In genomic region chr14:42921876-42922275, GRCh38 we compare ENCODE assay signal across 28 cellular contexts.
"Had no signal": no experiment of that assay in that cellular context is flagged by ENCODE, and none has a peak within 500 bp of the region (broad histone marks: within the 10 kb centered on the region; RNA-seq: fewer than 3 reads in every experiment).

No MANE protein-coding gene starts in this region.

- H3K36me3 ChIP-seq: left ventricle myocardium inferior, ovary, right atrium auricular region, right lobe of liver, tibial artery, upper lobe of right lung, uterus had no signal

- H3K27me3 ChIP-seq: ovary, right atrium auricular region, right lobe of liver, testis, tibial artery, upper lobe of right lung, uterus had no signal

- H3K4me3 Mint-ChIP-seq: immature natural killer cell; mesothelial cell of epicardium; naive thymus-derived CD4-positive, alpha-beta T cell; natural killer cell treated with Interleukin-12 subunit alpha and Interleukin-12 subunit beta and Interleukin-15 and Interleukin-18, amount 100 ng/mL, for 72 hours; stimulated activated memory B cell treated with anti-CD40 and anti-IgM and Interleukin-4, amounts not matched to agents 10 μg/mL and 1 μg/mL and 100 μg/mL, for 72 hours; stimulated activated naive CD8-positive, alpha-beta T cell treated with anti-CD3 and anti-CD28 coated beads, Interleukin-15, amount 100 ng/mL, for 72 hours had no signal

- H3K4me1 ChIP-seq: left ventricle myocardium inferior, right atrium auricular region, right lobe of liver, testis, tibial artery, upper lobe of right lung, uterus had no signal

- H3K27me3 Mint-ChIP-seq: naive thymus-derived CD4-positive, alpha-beta T cell; natural killer cell treated with Interleukin-12 subunit alpha and Interleukin-12 subunit beta and Interleukin-15 and Interleukin-18, amount 100 ng/mL, for 72 hours; progenitor cell of endocrine pancreas; stimulated activated memory B cell treated with anti-CD40 and anti-IgM and Interleukin-4, amounts not matched to agents 10 μg/mL and 1 μg/mL and 100 μg/mL, for 72 hours; stimulated activated naive CD8-positive, alpha-beta T cell treated with anti-CD3 and anti-CD28 coated beads, Interleukin-15, amount 100 ng/mL, for 72 hours had no signal

- H3K36me3 Mint-ChIP-seq: immature natural killer cell; mesothelial cell of epicardium; naive thymus-derived CD4-positive, alpha-beta T cell; stimulated activated memory B cell treated with anti-CD40 and anti-IgM and Interleukin-4, amounts not matched to agents 10 μg/mL and 1 μg/mL and 100 μg/mL, for 72 hours had no signal

- H3K4me2 ChIP-seq: smooth muscle cell had no signal

- DNase-seq: hypothalamus; immature natural killer cell; islet precursor cell; left ventricle myocardium inferior; mesendoderm; mucosa of descending colon; naive thymus-derived CD4-positive, alpha-beta T cell; ovary; right lobe of liver; stimulated activated CD4-positive, alpha-beta T cell treated with anti-CD3 and anti-CD28 coated beads, Interleukin-1b, Interleukin-23, amount 100 ng/mL, for 48 hours; stimulated activated CD4-positive, alpha-beta T cell treated with anti-CD3 and anti-CD28 coated beads, Interleukin-2, amount 100 ng/mL, for 48 hours; stimulated activated CD4-positive, alpha-beta T cell treated with anti-CD3 and anti-CD28 coated beads, Interleukin-4, amount 100 ng/mL, for 4 hours; stimulated activated CD8-positive, alpha-beta memory T cell treated with anti-CD3 and anti-CD28 coated beads, Interleukin-4, amount 100 ng/mL, for 48 hours; stimulated activated naive CD4-positive, alpha-beta T cell treated with Interleukin-2 at 50 U/mL for 16 hours; stimulated activated naive CD8-positive, alpha-beta T cell treated with anti-CD3 and anti-CD28 coated beads, Interleukin-15, amount 100 ng/mL, for 72 hours; substantia nigra; testis; tibial artery; trophoblast cell; upper lobe of right lung; uterus had no signal

- H3K4me1 Mint-ChIP-seq: immature natural killer cell; naive thymus-derived CD4-positive, alpha-beta T cell; stimulated activated memory B cell treated with anti-CD40 and anti-IgM and Interleukin-4, amounts not matched to agents 10 μg/mL and 1 μg/mL and 100 μg/mL, for 72 hours; stimulated activated naive CD8-positive, alpha-beta T cell treated with anti-CD3 and anti-CD28 coated beads, Interleukin-15, amount 100 ng/mL, for 72 hours had no signal

- H3K27ac Mint-ChIP-seq: immature natural killer cell; mesothelial cell of epicardium; naive thymus-derived CD4-positive, alpha-beta T cell; natural killer cell treated with Interleukin-12 subunit alpha and Interleukin-12 subunit beta and Interleukin-15 and Interleukin-18, amount 100 ng/mL, for 72 hours; progenitor cell of endocrine pancreas; stimulated activated memory B cell treated with anti-CD40 and anti-IgM and Interleukin-4, amounts not matched to agents 10 μg/mL and 1 μg/mL and 100 μg/mL, for 72 hours; stimulated activated naive CD8-positive, alpha-beta T cell treated with anti-CD3 and anti-CD28 coated beads, Interleukin-15, amount 100 ng/mL, for 72 hours had no signal

- H3K27ac ChIP-seq: left ventricle myocardium inferior, ovary, right atrium auricular region, right lobe of liver, testis, tibial artery, upper lobe of right lung, uterus had no signal

- H3K4me3 ChIP-seq: left ventricle myocardium inferior, lung, mucosa of descending colon, ovary, right atrium auricular region, right lobe of liver, smooth muscle cell, testis, tibial artery, upper lobe of right lung, uterus had no signal

- H3K9me3 ChIP-seq: mucosa of descending colon, ovary, right lobe of liver, testis, upper lobe of right lung, uterus had no signal
